9 cellular contexts compared by ENCODE assay signal in genomic region chr9:124853605-124854143, GRCh38. TPM values are rescaled to one million over a fixed set of nuclear protein-coding genes. Genes with fewer than 3 reads are reported as not detected.
DNase-seq lines count a peak whose midpoint lies in the region; ATAC-seq, FAIRE-seq and TF ChIP-seq lines count a peak whose summit lies in the region.
"Had no signal": no experiment of that assay in that cellular context is flagged by ENCODE, and none has a peak within 500 bp of the region (broad histone marks: within the 10 kb centered on the region; RNA-seq: fewer than 3 reads in every experiment).

No MANE protein-coding gene starts in this region.

- ATAC-seq in Right ventricle myocardium superior (ENCODE audit: poor library complexity) (peak; percentile 2), Right ventricle myocardium inferior (no peak), HG02798 (IDR thresholded peaks at IDR 0.05; ENCODE audit: poor library complexity, unreplicated experiment) (no peak)

- H3K36me3 Mint-ChIP-seq in mesothelial cell of epicardium, result no peaks in the 10 kb centered on the region

- H3K27ac ChIP-seq in vagina, result peak overlapping the region; percentile 68

- TF ChIP-seq CTCF in bronchial epithelial cell (IDR thresholded peaks at IDR 0.05; ENCODE audit: insufficient read depth, low read length, severe bottlenecking) (no peak), mesothelial cell of epicardium (IDR thresholded peaks at IDR 0.05; ENCODE audit: unreplicated experiment) (no peak), vagina (IDR thresholded peaks at IDR 0.05) (no peak)

- peak overlapping the region; percentile 66 for H3K4me3 Mint-ChIP-seq in mesothelial cell of epicardium

- H3K36me3 ChIP-seq in bronchial epithelial cell (ENCODE audit: control insufficient read depth, insufficient read depth, low read length), result peaks cover 15% of the 10 kb centered on the region
- H3K36me3 ChIP-seq in vagina, result peaks cover 0 to 21% of the 10 kb centered on the region in 2 donors

- no peaks in the 10 kb centered on the region for H3K9me3 ChIP-seq in vagina

- H3K4me3 ChIP-seq in bronchial epithelial cell (ENCODE audit: low read depth, low read length) (peak overlapping the region; percentile 40), vagina (peak overlapping the region; percentile 44 to 47)

- no peaks in the 10 kb centered on the region for H3K9me3 Mint-ChIP-seq in mesothelial cell of epicardium

- H3K27me3 ChIP-seq in bronchial epithelial cell (ENCODE audit: control insufficient read depth, insufficient read depth, low read length) (no peaks in the 10 kb centered on the region), vagina (no peaks in the 10 kb centered on the region)

- FAIRE-seq in bronchial epithelial cell (lab: Jason Lieb, UNC) (no peak), urothelium cell line (lab: Jason Lieb, UNC) (no peak)

- no peaks in the 10 kb centered on the region for H3K27me3 Mint-ChIP-seq in mesothelial cell of epicardium (ENCODE audit: low read depth)

- no peak for TF ChIP-seq POLR2A in vagina (IDR thresholded peaks at IDR 0.05)

- H3K4me1 Mint-ChIP-seq in mesothelial cell of epicardium, result peaks cover 17% of the 10 kb centered on the region

- DNase-seq in Right ventricle myocardium superior (no peak), Right ventricle myocardium inferior (ENCODE audit: missing footprints) (no peak), bronchial epithelial cell (ENCODE audit: low read depth) (no peak), mesothelial cell of epicardium (ENCODE audit: low spot score in 2 of 2, unreplicated experiment in 2 of 2) (no peak), vagina (ENCODE audit: extremely low spot score in 2 of 2) (no peak), ureter (ENCODE audit: low spot score) (no peak), urothelium cell line (ENCODE audit: low spot score) (no peak)

- no peak overlapping the region for H3K27ac Mint-ChIP-seq in mesothelial cell of epicardium

- H3K4me1 ChIP-seq in vagina, result peaks cover 21% of the 10 kb centered on the region

- intact Hi-C loops in Right ventricle myocardium superior (cut with DNase I) (no loop called here), Right ventricle myocardium inferior (cut with DNase I) (no loop called here), vagina (cut with DNase I) (loop anchor here (2.0 kb wide), 1 partner anchor 81 kb away; no protein-coding TSS in a partner anchor)

RNA-seq across cellular contexts. Expression of gene WDR38, which starts 0.4 kb away (rescaled TPM):
- total RNA-seq in Right ventricle myocardium superior (not detected), Right ventricle myocardium inferior (not detected), bronchial epithelial cell (not detected in 2 replicates), mesothelial cell of epicardium (not detected in 3 replicates), vagina (not detected), ureter (not detected)
- total RNA-seq: liver had no signal

RNA-seq across cellular contexts. Expression of gene RPL35, which starts 8.1 kb away (rescaled TPM):
- total RNA-seq in Right ventricle myocardium superior (621 TPM), Right ventricle myocardium inferior (752 TPM), bronchial epithelial cell (3,172 and 3,391 TPM in 2 replicates), mesothelial cell of epicardium (1,103 to 1,148 TPM (median 1,111 TPM) in 3 replicates), vagina (1,925 TPM), ureter (1,601 TPM)

RNA-seq across cellular contexts. Expression of gene ARPC5L, which starts 8.3 kb away (rescaled TPM):
- total RNA-seq in Right ventricle myocardium superior, result 37.8 TPM
- total RNA-seq in Right ventricle myocardium inferior, result 41.8 TPM
- 30.3 and 49.2 TPM in 2 replicates for total RNA-seq in bronchial epithelial cell
- 26.1 to 28.5 TPM (median 28.0 TPM) in 3 replicates for total RNA-seq in mesothelial cell of epicardium
- total RNA-seq in vagina, result 28.5 TPM
- 36.5 TPM for total RNA-seq in ureter
